Comparison of ENCODE assay signal across 28 cellular contexts in the genomic region with DNA sequence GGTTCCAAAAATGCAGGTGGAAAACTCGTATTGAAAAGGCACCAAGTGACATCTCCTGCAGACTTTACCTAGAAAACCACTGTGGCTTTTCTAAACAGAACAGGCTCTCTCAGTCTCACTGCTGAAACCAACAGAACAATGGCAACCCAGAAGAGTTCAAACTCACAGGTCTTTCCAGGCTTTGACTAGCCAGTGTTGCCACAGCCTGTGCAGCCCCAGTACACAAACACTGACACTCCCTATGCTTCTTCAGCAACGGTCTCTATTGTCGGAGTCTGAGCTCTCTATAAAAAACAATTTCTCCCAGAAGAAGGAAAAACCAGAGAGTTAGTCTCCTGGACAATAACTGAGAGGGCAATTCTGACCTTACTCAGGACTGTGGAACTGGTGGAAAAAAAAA.
"Had no signal": no experiment of that assay in that cellular context is flagged by ENCODE, and none has a peak within 500 bp of the region (broad histone marks: within the 10 kb centered on the region; RNA-seq: fewer than 3 reads in every experiment).

No MANE protein-coding gene starts in this region.

- ATAC-seq: activated CD4-positive, CD25-positive, alpha-beta regulatory T cell treated with anti-CD3 and anti-CD28 coated beads, Interleukin-2, amount 50 U/mL, for 24 hours; activated CD8-positive, alpha-beta T cell treated with anti-CD3 and anti-CD28 coated beads for 36 hours; activated T-cell treated with anti-CD3 and anti-CD28 coated beads, Interleukin-2, amount 50 U/mL, for 4 hours; activated T-helper 17 cell treated with anti-CD3 and anti-CD28 coated beads, Interleukin-2, amount 50 U/mL, for 72 hours; foreskin keratinocyte; gastrocnemius medialis; T-helper 17 cell had no signal

- H3K27me3 Mint-ChIP-seq: activated B cell treated with CpG ODN at 0.5 μM for 24 hours; activated CD8-positive, alpha-beta T cell treated with anti-CD3 and anti-CD28 coated beads for 36 hours; activated naive CD8-positive, alpha-beta T cell; activated T-helper 17 cell treated with anti-CD3 and anti-CD28 coated beads, Interleukin-2, amount 50 U/mL, for 72 hours; central memory CD8-positive, alpha-beta T cell; dendritic cell treated with granulocyte-macrophage colony-stimulating factor and Interleukin-4, amounts not matched to agents 40 ng/mL and 50 ng/mL, for 4 days; T-helper 17 cell had no signal

- H3K4me1 Mint-ChIP-seq: activated B cell treated with CpG ODN at 0.5 μM for 24 hours; activated T-helper 17 cell treated with anti-CD3 and anti-CD28 coated beads, Interleukin-2, amount 50 U/mL, for 72 hours; central memory CD8-positive, alpha-beta T cell had no signal

- H3K27ac Mint-ChIP-seq: activated B cell treated with CpG ODN at 0.5 μM for 24 hours; activated CD8-positive, alpha-beta T cell treated with anti-CD3 and anti-CD28 coated beads for 36 hours; activated naive CD8-positive, alpha-beta T cell; activated T-helper 17 cell treated with anti-CD3 and anti-CD28 coated beads, Interleukin-2, amount 50 U/mL, for 72 hours; dendritic cell treated with granulocyte-macrophage colony-stimulating factor and Interleukin-4, amounts not matched to agents 40 ng/mL and 50 ng/mL, for 4 days; T-helper 17 cell; T-helper 2 cell treated with Interferon-gamma antibody and Interleukin-4, amounts not matched to agents 5 μg/mL and 100 μg/mL, for 36 hours had no signal

- H3K4me3 Mint-ChIP-seq: activated B cell treated with CpG ODN at 0.5 μM for 24 hours; activated CD8-positive, alpha-beta T cell treated with anti-CD3 and anti-CD28 coated beads for 36 hours; activated naive CD8-positive, alpha-beta T cell; activated T-cell treated with anti-CD3 and anti-CD28 coated beads, Interleukin-2, amount 50 U/mL, for 4 hours; activated T-helper 17 cell treated with anti-CD3 and anti-CD28 coated beads, Interleukin-2, amount 50 U/mL, for 72 hours; central memory CD8-positive, alpha-beta T cell; dendritic cell treated with granulocyte-macrophage colony-stimulating factor and Interleukin-4, amounts not matched to agents 40 ng/mL and 50 ng/mL, for 4 days; T-helper 17 cell; T-helper 2 cell treated with Interferon-gamma antibody and Interleukin-4, amounts not matched to agents 5 μg/mL and 100 μg/mL, for 36 hours had no signal

- H3K9me3 Mint-ChIP-seq: activated B cell treated with CpG ODN at 0.5 μM for 24 hours; activated CD8-positive, alpha-beta T cell treated with anti-CD3 and anti-CD28 coated beads for 36 hours; activated T-cell treated with anti-CD3 and anti-CD28 coated beads, Interleukin-2, amount 50 U/mL, for 4 hours; activated T-helper 17 cell treated with anti-CD3 and anti-CD28 coated beads, Interleukin-2, amount 50 U/mL, for 72 hours; central memory CD8-positive, alpha-beta T cell; dendritic cell treated with granulocyte-macrophage colony-stimulating factor and Interleukin-4, amounts not matched to agents 40 ng/mL and 50 ng/mL, for 4 days; T-helper 2 cell treated with Interferon-gamma antibody and Interleukin-4, amounts not matched to agents 5 μg/mL and 100 μg/mL, for 36 hours had no signal

- DNase-seq: activated B cell treated with CpG ODN at 0.5 μM for 24 hours; activated CD4-positive, alpha-beta T cell treated with anti-CD3 and anti-CD28 coated beads for 48 hours; activated CD4-positive, alpha-beta T cell treated with anti-CD3 and anti-CD28 coated beads, Interleukin-2, amount 50 U/mL, for 4 hours; activated CD8-positive, alpha-beta memory T cell treated with anti-CD3 and anti-CD28 coated beads for 24 hours; activated CD8-positive, alpha-beta T cell treated with anti-CD3 and anti-CD28 coated beads for 36 hours; activated effector memory CD4-positive, alpha-beta T cell treated with Interleukin-2 at 50 U/mL for 16 hours; activated gamma-delta T cell treated with Interleukin-2 at 50 U/mL for 16 hours; activated naive CD4-positive, alpha-beta T cell treated with anti-CD3 and anti-CD28 coated beads, Interleukin-2, amount 50 U/mL, for 16 hours; activated naive CD4-positive, alpha-beta T cell treated with Interleukin-2 at 50 U/mL for 16 hours; activated T-cell treated with anti-CD3 and anti-CD28 coated beads, Interleukin-2, amount 50 U/mL, for 4 hours; amniotic stem cell; brain microvascular endothelial cell; dorsolateral prefrontal cortex; effector memory CD4-positive, alpha-beta T cell; erythroblast; foreskin keratinocyte; gastrocnemius medialis; head of caudate nucleus; T-helper 1 cell; T-helper 17 cell; T1000; WERI-Rb-1 had no signal
